Comparison of ENCODE assay signal across 19 cellular contexts in genomic region chrX:1576201-1577101, GRCh38. TPM values are rescaled to one million over a fixed set of nuclear protein-coding genes. Genes with fewer than 3 reads are reported as not detected.
DNase-seq lines count a peak whose midpoint lies in the region; ATAC-seq, FAIRE-seq and TF ChIP-seq lines count a peak whose summit lies in the region.
"Had no signal": no experiment of that assay in that cellular context is flagged by ENCODE, and none has a peak within 500 bp of the region (broad histone marks: within the 10 kb centered on the region; RNA-seq: fewer than 3 reads in every experiment).

No MANE protein-coding gene starts in this region.

- DNase-seq in CD8-positive, alpha-beta T cell: peak in 2 of 7 experiments; percentile 9 to 51
- no peak for DNase-seq in HL-60 (ENCODE audit: low read depth in 1 of 2, low spot score in 1 of 2)
- no peak for DNase-seq in GM12878 (ENCODE audit: low read depth, low spot score)
- DNase-seq in stimulated activated effector memory CD8-positive, alpha-beta T cell treated with anti-CD3 and anti-CD28 coated beads, Interleukin-12 subunit alpha, Interleukin-12 subunit beta, amount 100 ng/mL, for 72 hours (ENCODE audit: low spot score in 2 of 2): peak; percentile 1 to 52
- DNase-seq in NCI-H526 treated with DMSO at 0.1 percent for 48 hours (lab: John Stamatoyannopoulos, UW): no peak
- DNase-seq in NCI-H82 treated with DMSO at 0.1 percent for 48 hours (lab: John Stamatoyannopoulos, UW; ENCODE audit: unreplicated experiment): no peak
- DNase-seq in RKO (ENCODE audit: low spot score): no peak
- DNase-seq: activated CD4-positive, alpha-beta T cell treated with anti-CD3 and anti-CD28 coated beads for 48 hours; BE2C; left ventricle myocardium superior; NCI-H1417 treated with DMSO at 0.1 percent for 48 hours; NCI-H2171; NCI-H82; substantia nigra had no signal

- no peaks in the 10 kb centered on the region for H4K20me1 ChIP-seq in GM12878 (ENCODE audit: control insufficient read depth, insufficient read depth)

- TF ChIP-seq POLR2A in GM12878 (IDR thresholded peaks at IDR 0.05; ENCODE audit: low read depth, low read length): no peak

- TF ChIP-seq EP300 in GM12878 (IDR thresholded peaks at IDR 0.05; ENCODE audit: borderline replicate concordance in 1 of 2, control insufficient read depth in 1 of 2, low read depth in 2 of 2, low read length in 2 of 2): no peak

- no peaks in the 10 kb centered on the region for H3K27me3 ChIP-seq in CD8-positive, alpha-beta T cell (ENCODE audit: insufficient read depth, low read length)
- H3K27me3 ChIP-seq in HL-60 (ENCODE audit: insufficient read depth, poor library complexity, severe bottlenecking) (no peaks in the 10 kb centered on the region), GM12878 (replicated peaks in 1 of 2; ENCODE audit: control insufficient read depth in 2 of 2, insufficient read depth in 2 of 2, low read length in 1 of 2) (no peaks in the 10 kb centered on the region)
- H3K27me3 ChIP-seq: BE2C, cardiac muscle cell had no signal

- H2AFZ ChIP-seq in GM12878 (ENCODE audit: control insufficient read depth, low read depth, low read length): peak overlapping the region; percentile 17; the same call in 1 of the 2 replicates
- H2AFZ ChIP-seq: parathyroid adenoma had no signal

- peaks cover 11% of the 10 kb centered on the region for H3K4me1 Mint-ChIP-seq in CD8-positive, alpha-beta T cell (ENCODE audit: low read depth)
- H3K4me1 Mint-ChIP-seq in stimulated activated effector memory CD8-positive, alpha-beta T cell treated with anti-CD3 and anti-CD28 coated beads, Interleukin-12 subunit alpha, Interleukin-12 subunit beta, amount 100 ng/mL, for 72 hours: peaks cover 7% of the 10 kb centered on the region

- BruUV-seq in GM12878 (replicated peaks; lab: Mats Ljungman, UMichigan): no TSS peak

- RAD21 ChIA-PET in GM12878 (lab: Charles Lee; ENCODE audit: unreplicated experiment): no interaction called here

- no peak for FAIRE-seq in GM12878 (lab: Jason Lieb, UNC)

- POLR2A ChIA-PET in CD8-positive, alpha-beta T cell (lab: Charles Lee): no interaction called here
- POLR2A ChIA-PET in GM12878 (lab: Charles Lee): no interaction called here

- no peak overlapping the region for H3K4me3 Mint-ChIP-seq in CD8-positive, alpha-beta T cell
- no peak overlapping the region for H3K4me3 Mint-ChIP-seq in stimulated activated effector memory CD8-positive, alpha-beta T cell treated with anti-CD3 and anti-CD28 coated beads, Interleukin-12 subunit alpha, Interleukin-12 subunit beta, amount 100 ng/mL, for 72 hours

- SMC1A ChIA-PET in GM12878 (lab: Charles Lee; ENCODE audit: uncharacterized antibody, unreplicated experiment): no interaction called here

- in situ Hi-C loops in GM12878 (cut with MboI): no loop called here

- H3K36me3 Mint-ChIP-seq in CD8-positive, alpha-beta T cell: no peaks in the 10 kb centered on the region
- H3K36me3 Mint-ChIP-seq in stimulated activated effector memory CD8-positive, alpha-beta T cell treated with anti-CD3 and anti-CD28 coated beads, Interleukin-12 subunit alpha, Interleukin-12 subunit beta, amount 100 ng/mL, for 72 hours: peaks cover 11% of the 10 kb centered on the region

- H3K27ac ChIP-seq in CD8-positive, alpha-beta T cell (ENCODE audit: low read depth, low read length): no peak overlapping the region
- H3K27ac ChIP-seq in HL-60 (replicated peaks) (peak overlapping the region; percentile 2; the same call in 1 of the 2 replicates), GM12878 (ENCODE audit: control insufficient read depth, insufficient read depth) (no peak overlapping the region)
- H3K27ac ChIP-seq: cardiac muscle cell, parathyroid adenoma had no signal

- intact Hi-C loops in CD8-positive, alpha-beta T cell (cut with DNase I, micrococcal nuclease): no loop called here
- intact Hi-C loops in GM12878 (cut with micrococcal nuclease; ENCODE audit: unreplicated experiment): no loop called here

- H3K79me2 ChIP-seq in GM12878 (ENCODE audit: control insufficient read depth, insufficient read depth, low read length): no peaks in the 10 kb centered on the region
- H3K79me2 ChIP-seq: parathyroid adenoma had no signal

- no peaks in the 10 kb centered on the region for H3K9me3 Mint-ChIP-seq in CD8-positive, alpha-beta T cell
- no peaks in the 10 kb centered on the region for H3K9me3 Mint-ChIP-seq in stimulated activated effector memory CD8-positive, alpha-beta T cell treated with anti-CD3 and anti-CD28 coated beads, Interleukin-12 subunit alpha, Interleukin-12 subunit beta, amount 100 ng/mL, for 72 hours

- WGBS in GM12878 (ENCODE audit: insufficient coverage, insufficient replicate concordance, low lambda C conversion rate, missing lambda C conversion rate): 38% methylated on average over 7 of the region's 7 CpGs

- H3K4me1 ChIP-seq in CD8-positive, alpha-beta T cell (ENCODE audit: insufficient read depth, low read length): peaks cover 40% of the 10 kb centered on the region
- peaks cover 6% of the 10 kb centered on the region; the same call in 1 of the 2 replicates for H3K4me1 ChIP-seq in GM12878 (ENCODE audit: control insufficient read depth, insufficient read depth, low read length)
- H3K4me1 ChIP-seq: BE2C, parathyroid adenoma had no signal

- no peak for TF ChIP-seq CTCF in CD8-positive, alpha-beta T cell (IDR thresholded peaks at IDR 0.05)
- TF ChIP-seq CTCF in HL-60 (IDR thresholded peaks at IDR 0.05; ENCODE audit: insufficient read depth, low read length): no peak
- TF ChIP-seq CTCF in GM12878 (IDR thresholded peaks at IDR 0.05 in 2 of 3, conservative IDR thresholded peaks at IDR 0.05 in 1 of 3; ENCODE audit: control insufficient read depth in 2 of 3, extremely low read depth in 1 of 3, insufficient read depth in 1 of 3, low read depth in 3 of 3, low read length in 3 of 3): no peak

- H3K4me3 ChIP-seq in CD8-positive, alpha-beta T cell (ENCODE audit: low read depth, low read length): no peak overlapping the region
- H3K4me3 ChIP-seq in HL-60 (replicated peaks; ENCODE audit: insufficient read depth, low read length) (no peak overlapping the region), GM12878 (no peak overlapping the region)
- H3K4me3 ChIP-seq: cardiac muscle cell had no signal

- TF ChIP-seq RAD21 in GM12878 (IDR thresholded peaks at IDR 0.05; ENCODE audit: insufficient read depth, low read depth, low read length): no peak

- no peak overlapping the region for H3K9ac ChIP-seq in GM12878 (ENCODE audit: control insufficient read depth, insufficient read depth, low read length)
- H3K9ac ChIP-seq: parathyroid adenoma had no signal

- H3K9me3 ChIP-seq in CD8-positive, alpha-beta T cell (ENCODE audit: low read length): no peaks in the 10 kb centered on the region
- no peaks in the 10 kb centered on the region; the same call in 2 of the 3 replicates for H3K9me3 ChIP-seq in GM12878 (replicated peaks; ENCODE audit: control insufficient read depth, insufficient read depth, low read length)
- H3K9me3 ChIP-seq: BE2C had no signal

- H3K36me3 ChIP-seq in CD8-positive, alpha-beta T cell (ENCODE audit: insufficient read depth, low read length): no peaks in the 10 kb centered on the region
- H3K36me3 ChIP-seq in GM12878 (ENCODE audit: control insufficient read depth in 2 of 2, insufficient read depth in 2 of 2, low read length in 1 of 2): no peaks in the 10 kb centered on the region
- H3K36me3 ChIP-seq: BE2C, cardiac muscle cell had no signal

- peak; percentile 37 for ATAC-seq in CD8-positive, alpha-beta T cell
- peak; percentile 51 for ATAC-seq in GM12878
- peak; percentile 63 for ATAC-seq in stimulated activated effector memory CD8-positive, alpha-beta T cell treated with anti-CD3 and anti-CD28 coated beads, Interleukin-12 subunit alpha, Interleukin-12 subunit beta, amount 100 ng/mL, for 72 hours
- ATAC-seq: left ventricle myocardium superior, Panc1, SK-N-SH treated with all-trans-retinoic acid at 6 μM for 48 hours had no signal

- CTCF ChIA-PET in CD8-positive, alpha-beta T cell (lab: Charles Lee): no interaction called here
- CTCF ChIA-PET in GM12878 (lab: Yijun Ruan, JAX): no interaction called here

- no peaks in the 10 kb centered on the region for H3K27me3 Mint-ChIP-seq in CD8-positive, alpha-beta T cell (ENCODE audit: low read depth)

- H3K4me2 ChIP-seq in GM12878 (ENCODE audit: control insufficient read depth, insufficient read depth): peak overlapping the region; percentile 13; the same call in 1 of the 2 replicates

- no peak overlapping the region for H3K27ac Mint-ChIP-seq in CD8-positive, alpha-beta T cell
- H3K27ac Mint-ChIP-seq in stimulated activated effector memory CD8-positive, alpha-beta T cell treated with anti-CD3 and anti-CD28 coated beads, Interleukin-12 subunit alpha, Interleukin-12 subunit beta, amount 100 ng/mL, for 72 hours: no peak overlapping the region

RNA-seq across cellular contexts. Expression of gene AKAP17A, which starts 15.0 kb away (rescaled TPM):
- 100 to 1,000 TPM; 193 to 209 TPM for total RNA-seq in CD8-positive, alpha-beta T cell
- total RNA-seq in GM12878 (2013; cell fraction: nucleolus; rRNA removed): 96.4 and 115 TPM in 2 replicates
- total RNA-seq in GM12878 (2014; rRNA removed): 42.8 and 47.0 TPM in 2 replicates
- total RNA-seq in GM12878 (2014; rRNA removed; fragmentation: Illumina TruSeq; extraction: Trizol): 14.3 and 16.1 TPM in 2 replicates
- 48.7 and 53.9 TPM in 2 replicates for total RNA-seq in GM12878 (2021)
- polyA plus RNA-seq in GM12878 (2011; ENCODE audit: low read depth): 17.3 TPM
- polyA plus RNA-seq in GM12878 (2011; rRNA removed): 16.4 and 24.7 TPM in 2 replicates
- polyA plus RNA-seq in GM12878 (2011; cell fraction: cytosol; rRNA removed): 30.4 and 40.9 TPM in 2 replicates
- 366 and 371 TPM in 2 replicates for polyA plus RNA-seq in GM12878 (2011; cell fraction: nucleus; rRNA removed)
- 53.8 and 67.0 TPM in 2 replicates for polyA plus RNA-seq in GM12878 (2012)
- 9.0 and 17.1 TPM in 2 replicates for polyA plus RNA-seq in GM12878 (2014; fragmentation: Illumina TruSeq; extraction: Trizol)
- 1 to 10 TPM; 3.0 to 5.6 TPM for polyA plus RNA-seq in GM12878 (2014; fragmentation: Nextera tagmentation; extraction: Ambion mirVana)
- 55.8 and 64.2 TPM in 2 replicates for polyA plus RNA-seq in GM12878 (2014; rRNA removed)
- 10 to 100 TPM; 26.3 to 42.6 TPM for polyA plus RNA-seq in GM12878 (2016; fragmentation: Nextera tagmentation; extraction: Ambion mirVana)
- 4.9 and 9.4 TPM in 2 replicates for polyA minus RNA-seq in GM12878 (2011; rRNA and poly(A)+ RNA removed)
- 7.1 and 7.6 TPM in 2 replicates for polyA minus RNA-seq in GM12878 (2011; cell fraction: cytosol; rRNA and poly(A)+ RNA removed)
- polyA minus RNA-seq in GM12878 (2011; cell fraction: nucleus; rRNA and poly(A)+ RNA removed): 19.7 and 26.1 TPM in 2 replicates

RNA-seq across cellular contexts. Expression of gene ASMT, which starts 38.4 kb away (rescaled TPM):
- 1 to 10 TPM in 1 of 2 experiments, under 1 TPM in 1; 0.49 to 1.8 TPM for total RNA-seq in CD8-positive, alpha-beta T cell
- total RNA-seq in GM12878 (2013; cell fraction: nucleolus; rRNA removed): not detected in 2 replicates
- not detected in 2 replicates for total RNA-seq in GM12878 (2014; rRNA removed)
- total RNA-seq in GM12878 (2014; rRNA removed; fragmentation: Illumina TruSeq; extraction: Trizol): not detected in 2 replicates
- not detected in 2 replicates for total RNA-seq in GM12878 (2021)
- polyA plus RNA-seq in GM12878 (2011; ENCODE audit: low read depth): 0.77 TPM
- not detected in 2 replicates for polyA plus RNA-seq in GM12878 (2011; rRNA removed)
- 0.10 and 0.20 TPM in 2 replicates for polyA plus RNA-seq in GM12878 (2011; cell fraction: cytosol; rRNA removed)
- polyA plus RNA-seq in GM12878 (2011; cell fraction: nucleus; rRNA removed): 0.18 TPM in 1 of 2 replicates, not detected in the other
- 0.45 and 1.1 TPM in 2 replicates for polyA plus RNA-seq in GM12878 (2012)
- 0.29 TPM in 1 of 2 replicates, not detected in the other for polyA plus RNA-seq in GM12878 (2014; fragmentation: Illumina TruSeq; extraction: Trizol)
- polyA plus RNA-seq in GM12878 (2014; fragmentation: Nextera tagmentation; extraction: Ambion mirVana): under 1 TPM in 1 of 2 experiments, not detected in 1; 0.18 TPM
- polyA plus RNA-seq in GM12878 (2014; rRNA removed): 0.09 TPM in 1 of 2 replicates, not detected in the other
- not detected for polyA plus RNA-seq in GM12878 (2016; fragmentation: Nextera tagmentation; extraction: Ambion mirVana)
- polyA minus RNA-seq in GM12878 (2011; rRNA and poly(A)+ RNA removed): not detected in 2 replicates
- polyA minus RNA-seq in GM12878 (2011; cell fraction: cytosol; rRNA and poly(A)+ RNA removed): not detected in 2 replicates
- not detected in 2 replicates for polyA minus RNA-seq in GM12878 (2011; cell fraction: nucleus; rRNA and poly(A)+ RNA removed)
- total RNA-seq: cardiac muscle cell, fibroblast of lung, left ventricle myocardium superior had no signal
- polyA plus RNA-seq: cardiac muscle cell, fibroblast of lung had no signal

RNA-seq across cellular contexts. Expression of gene P2RY8, which starts 39.5 kb away (rescaled TPM):
- total RNA-seq in CD8-positive, alpha-beta T cell: 100 to 1,000 TPM; 196 to 197 TPM
- 85.1 and 89.7 TPM in 2 replicates for total RNA-seq in GM12878 (2013; cell fraction: nucleolus; rRNA removed)
- 34.0 and 44.7 TPM in 2 replicates for total RNA-seq in GM12878 (2014; rRNA removed)
- 28.8 and 29.7 TPM in 2 replicates for total RNA-seq in GM12878 (2014; rRNA removed; fragmentation: Illumina TruSeq; extraction: Trizol)
- total RNA-seq in GM12878 (2021): 61.3 and 61.8 TPM in 2 replicates
- polyA plus RNA-seq in GM12878 (2011; ENCODE audit: low read depth): 30.9 TPM
- 20.4 and 31.1 TPM in 2 replicates for polyA plus RNA-seq in GM12878 (2011; rRNA removed)
- polyA plus RNA-seq in GM12878 (2011; cell fraction: cytosol; rRNA removed): 41.3 and 52.8 TPM in 2 replicates
- polyA plus RNA-seq in GM12878 (2011; cell fraction: nucleus; rRNA removed): 29.2 and 35.1 TPM in 2 replicates
- polyA plus RNA-seq in GM12878 (2012): 41.7 and 45.3 TPM in 2 replicates
- polyA plus RNA-seq in GM12878 (2014; fragmentation: Illumina TruSeq; extraction: Trizol): 27.5 and 30.5 TPM in 2 replicates
- polyA plus RNA-seq in GM12878 (2014; fragmentation: Nextera tagmentation; extraction: Ambion mirVana): 1 to 10 TPM; 2.0 to 4.0 TPM
- 41.8 and 49.0 TPM in 2 replicates for polyA plus RNA-seq in GM12878 (2014; rRNA removed)
- polyA plus RNA-seq in GM12878 (2016; fragmentation: Nextera tagmentation; extraction: Ambion mirVana): 10 to 100 TPM; 62.7 to 64.4 TPM
- 37.7 and 60.0 TPM in 2 replicates for polyA minus RNA-seq in GM12878 (2011; rRNA and poly(A)+ RNA removed)
- 26.7 and 36.8 TPM in 2 replicates for polyA minus RNA-seq in GM12878 (2011; cell fraction: cytosol; rRNA and poly(A)+ RNA removed)
- 20.7 and 34.7 TPM in 2 replicates for polyA minus RNA-seq in GM12878 (2011; cell fraction: nucleus; rRNA and poly(A)+ RNA removed)
- total RNA-seq: cardiac muscle cell, fibroblast of lung had no signal
- polyA plus RNA-seq: cardiac muscle cell, fibroblast of lung had no signal

Comparison
In these comparisons a context has a peak if more than half of its experiments do, and no peak if none do; other contexts are left out.
1. DNase-seq: peak in stimulated activated effector memory CD8-positive, alpha-beta T cell treated with anti-CD3 and anti-CD28 coated beads, Interleukin-12 subunit alpha, Interleukin-12 subunit beta, amount 100 ng/mL, for 72 hours (2 of 2); none in HL-60 (0 of 2), GM12878 (single experiment), NCI-H526 treated with DMSO at 0.1 percent for 48 hours (single experiment), NCI-H82 treated with DMSO at 0.1 percent for 48 hours (single experiment) and RKO (single experiment).
2. Peak in every context shown above with its lines, with median percentiles within 50 percentile points of each other: ATAC-seq.